In the genomic region with DNA sequence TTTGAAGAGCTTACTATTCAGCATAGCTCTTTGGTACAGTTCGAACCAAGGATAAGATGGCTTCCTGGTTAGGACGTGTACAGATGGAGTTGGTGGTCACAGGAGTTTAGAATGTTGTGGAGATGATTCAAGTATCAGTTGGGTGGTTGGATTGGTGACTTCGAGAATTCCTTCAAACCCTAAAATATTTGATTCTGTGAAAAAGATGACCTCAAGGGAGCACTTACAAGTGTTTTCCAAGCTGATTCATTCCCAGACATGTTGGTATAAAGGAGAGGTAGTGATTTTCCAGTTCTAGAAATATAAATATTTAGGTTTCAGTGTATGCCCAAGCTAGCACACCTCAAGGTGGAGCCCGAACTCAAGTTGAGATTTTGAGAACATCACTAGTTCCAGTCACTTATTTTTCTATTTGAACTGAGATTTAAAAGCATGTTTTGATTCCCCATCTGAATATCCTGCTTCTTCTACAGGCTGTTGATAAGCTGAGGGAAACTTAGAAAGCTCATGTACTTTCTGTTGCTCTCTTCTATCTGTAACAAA, we compare ENCODE assay signal across 27 cellular contexts.
A peak's percentile ranks its signal among the peaks of the same experiment; 100 is the strongest.
DNase-seq lines count a peak whose midpoint lies in the region; ATAC-seq, FAIRE-seq and TF ChIP-seq lines count a peak whose summit lies in the region.
"Had no signal": no experiment of that assay in that cellular context is flagged by ENCODE, and none has a peak within 500 bp of the region (broad histone marks: within the 10 kb centered on the region; RNA-seq: fewer than 3 reads in every experiment).

No MANE protein-coding gene starts in this region.

- no peaks in the 10 kb centered on the region for H3K79me2 ChIP-seq in astrocyte (ENCODE audit: insufficient read depth, low read length)
- H3K79me2 ChIP-seq: hepatocyte had no signal

- DNase-seq in AG04449 (ENCODE audit: low read depth, low spot score) (peak; percentile 59), H4 (ENCODE audit: low spot score) (peak; percentile 7), astrocyte (ENCODE audit: low read depth) (peak; percentile 91), hepatic stellate cell (ENCODE audit: low spot score) (peak; percentile 8), NCI-H69 (lab: John Stamatoyannopoulos, UW) (no peak), CD14-positive monocyte (ENCODE audit: low spot score) (no peak)
- DNase-seq: 8988T; activated CD8-positive, alpha-beta memory T cell treated with anti-CD3 and anti-CD28 coated beads for 24 hours; activated naive CD4-positive, alpha-beta T cell treated with anti-CD3 and anti-CD28 coated beads, Interleukin-2, amount 10 ng/mL, durations not matched to agents 7 days and 5 days; activated T-cell treated with anti-CD3 and anti-CD28 coated beads, Interleukin-2, amount 50 U/mL, for 4 hours; aorta; colonic mucosa; GOT3; left ventricle myocardium superior; NCI-H1417; NCI-H510A treated with DMSO at 0.1 percent for 48 hours; RPMI8226; T1000 had no signal

- no peak overlapping the region for H3K4me3 ChIP-seq in AG04449 (ENCODE audit: low read depth, low read length)
- no peak overlapping the region for H3K4me3 ChIP-seq in astrocyte (ENCODE audit: insufficient read depth, low read depth, low read length)
- H3K4me3 ChIP-seq: BLaER1 treated with 17β-estradiol and CSF1 and Interleukin-3, amounts not matched to agents 10 nM and 100 nM; colonic mucosa; hepatocyte; neural progenitor cell had no signal

- H3K27me3 Mint-ChIP-seq in astrocyte (ENCODE audit: low read depth, unreplicated experiment) (no peaks in the 10 kb centered on the region), CD14-positive monocyte (ENCODE audit: low read depth in 3 of 3) (no peaks in the 10 kb centered on the region)

- no peaks in the 10 kb centered on the region for H3K9me3 ChIP-seq in astrocyte (ENCODE audit: insufficient read depth, low read depth, low read length)
- H3K9me3 ChIP-seq: BLaER1 treated with 17β-estradiol and CSF1 and Interleukin-3, amounts not matched to agents 10 nM and 100 nM; colonic mucosa had no signal

- no peak for TF ChIP-seq CTCF in AG04449 (IDR thresholded peaks at IDR 0.05; ENCODE audit: insufficient read depth, low read length, missing control alignments)
- peak; percentile 27 for TF ChIP-seq CTCF in astrocyte (IDR thresholded peaks at IDR 0.05; ENCODE audit: insufficient read depth, low read depth, low read length)
- TF ChIP-seq CTCF in CD14-positive monocyte (IDR thresholded peaks at IDR 0.05) = no peak

- no peak overlapping the region for H3K9ac ChIP-seq in astrocyte (ENCODE audit: low read length)
- H3K9ac ChIP-seq: BLaER1 treated with 17β-estradiol and CSF1 and Interleukin-3, amounts not matched to agents 10 nM and 100 nM; neural progenitor cell had no signal

- CTCF ChIA-PET in AG04449 (lab: Yijun Ruan, JAX) = interaction anchor here (0.9 to 1.6 kb wide), 4 partner anchors 10 to 188 kb away, joined by 3 to 7 read pairs (median 4); no protein-coding TSS in a partner anchor

- peak overlapping the region; percentile 8 for H3K4me2 ChIP-seq in astrocyte (ENCODE audit: low read length)
- H3K4me2 ChIP-seq: BLaER1 treated with 17β-estradiol and CSF1 and Interleukin-3, amounts not matched to agents 10 nM and 100 nM; hepatocyte; neural progenitor cell had no signal

- peaks cover 10% of the 10 kb centered on the region for H3K4me1 ChIP-seq in astrocyte (ENCODE audit: insufficient read depth, low read length)
- H3K4me1 ChIP-seq: colonic mucosa had no signal

- H4K20me1 ChIP-seq in astrocyte (ENCODE audit: insufficient read depth, low read length) = no peaks in the 10 kb centered on the region
- H4K20me1 ChIP-seq: BLaER1 treated with 17β-estradiol and CSF1 and Interleukin-3, amounts not matched to agents 10 nM and 100 nM had no signal

- FAIRE-seq in astrocyte (lab: Jason Lieb, UNC) = peak; percentile 9
- FAIRE-seq: D721Med, G401.6, urothelium cell line had no signal

- H2AFZ ChIP-seq in astrocyte (ENCODE audit: low read depth, low read length) = no peak overlapping the region
- H2AFZ ChIP-seq: hepatocyte, neural progenitor cell had no signal

- H3K4me1 Mint-ChIP-seq in astrocyte (ENCODE audit: low read depth, unreplicated experiment) = peaks cover 21% of the 10 kb centered on the region
- peaks cover 34% of the 10 kb centered on the region for H3K4me1 Mint-ChIP-seq in CD14-positive monocyte
- H3K4me1 Mint-ChIP-seq: activated naive CD4-positive, alpha-beta T cell treated with anti-CD3 and anti-CD28 coated beads, Interleukin-2, amount 10 ng/mL, durations not matched to agents 7 days and 5 days had no signal

- ATAC-seq in GM18907 (IDR thresholded peaks at IDR 0.05; ENCODE audit: unreplicated experiment) (no peak), HG03442 (IDR thresholded peaks at IDR 0.05; ENCODE audit: unreplicated experiment) (no peak)
- ATAC-seq: activated CD4-positive, CD25-positive, alpha-beta regulatory T cell treated with anti-CD3 and anti-CD28 coated beads, Interleukin-2, amount 50 U/mL, for 24 hours; activated T-cell treated with anti-CD3 and anti-CD28 coated beads, Interleukin-2, amount 50 U/mL, for 4 hours; left ventricle myocardium superior had no signal

- H3K36me3 Mint-ChIP-seq in astrocyte (ENCODE audit: low read depth, unreplicated experiment) = no peaks in the 10 kb centered on the region
- no peaks in the 10 kb centered on the region for H3K36me3 Mint-ChIP-seq in CD14-positive monocyte
- H3K36me3 Mint-ChIP-seq: activated naive CD4-positive, alpha-beta T cell treated with anti-CD3 and anti-CD28 coated beads, Interleukin-2, amount 10 ng/mL, durations not matched to agents 7 days and 5 days; neural progenitor cell had no signal

- POLR2A ChIA-PET in AG04449 (lab: Yijun Ruan, JAX) = interaction anchor here (0.6 kb wide), 1 partner anchor 144 kb away, joined by 3 read pairs; no protein-coding TSS in a partner anchor

- intact Hi-C loops in CD14-positive monocyte (cut with micrococcal nuclease) = no loop called here

- H3K27ac ChIP-seq in astrocyte (ENCODE audit: low read depth, low read length) = no peak overlapping the region
- H3K27ac ChIP-seq: BLaER1 treated with 17β-estradiol and CSF1 and Interleukin-3, amounts not matched to agents 10 nM and 100 nM; colonic mucosa; hepatocyte; neural progenitor cell had no signal

- H3K27ac Mint-ChIP-seq in astrocyte (ENCODE audit: unreplicated experiment) = peak overlapping the region; percentile 84
- H3K27ac Mint-ChIP-seq in CD14-positive monocyte = peak overlapping the region in 1 of 7 donors; percentile 14
- H3K27ac Mint-ChIP-seq: activated naive CD4-positive, alpha-beta T cell treated with anti-CD3 and anti-CD28 coated beads, Interleukin-2, amount 10 ng/mL, durations not matched to agents 7 days and 5 days; neural progenitor cell had no signal

- H3K9me3 Mint-ChIP-seq in astrocyte (ENCODE audit: unreplicated experiment) (no peaks in the 10 kb centered on the region), CD14-positive monocyte (peaks cover 0 to 2% (median 0%) of the 10 kb centered on the region in 7 donors)
- H3K9me3 Mint-ChIP-seq: activated naive CD4-positive, alpha-beta T cell treated with anti-CD3 and anti-CD28 coated beads, Interleukin-2, amount 10 ng/mL, durations not matched to agents 7 days and 5 days; activated T-cell treated with anti-CD3 and anti-CD28 coated beads, Interleukin-2, amount 50 U/mL, for 4 hours; neural progenitor cell had no signal

- H3K4me3 Mint-ChIP-seq in astrocyte (ENCODE audit: unreplicated experiment) = no peak overlapping the region
- no peak overlapping the region for H3K4me3 Mint-ChIP-seq in CD14-positive monocyte
- H3K4me3 Mint-ChIP-seq: activated naive CD4-positive, alpha-beta T cell treated with anti-CD3 and anti-CD28 coated beads, Interleukin-2, amount 10 ng/mL, durations not matched to agents 7 days and 5 days; activated T-cell treated with anti-CD3 and anti-CD28 coated beads, Interleukin-2, amount 50 U/mL, for 4 hours; neural progenitor cell had no signal

- H3K36me3 ChIP-seq in astrocyte (ENCODE audit: insufficient read depth, low read length) = no peaks in the 10 kb centered on the region
- H3K36me3 ChIP-seq: BLaER1 treated with 17β-estradiol and CSF1 and Interleukin-3, amounts not matched to agents 10 nM and 100 nM; colonic mucosa; neural progenitor cell had no signal

- no peaks in the 10 kb centered on the region for H3K27me3 ChIP-seq in astrocyte (ENCODE audit: insufficient read depth, low read length)
- H3K27me3 ChIP-seq: BLaER1 treated with 17β-estradiol and CSF1 and Interleukin-3, amounts not matched to agents 10 nM and 100 nM; colonic mucosa; hepatocyte; neural progenitor cell had no signal

Comparison
In these comparisons a context has a peak if more than half of its experiments do, and no peak if none do; other contexts are left out.
1. DNase-seq: peak in AG04449 (single experiment), H4 (single experiment), astrocyte (single experiment) and hepatic stellate cell (single experiment); none in NCI-H69 (single experiment) and CD14-positive monocyte (single experiment).